Comparison of ENCODE assay signal across 14 cellular contexts in the genomic region with DNA sequence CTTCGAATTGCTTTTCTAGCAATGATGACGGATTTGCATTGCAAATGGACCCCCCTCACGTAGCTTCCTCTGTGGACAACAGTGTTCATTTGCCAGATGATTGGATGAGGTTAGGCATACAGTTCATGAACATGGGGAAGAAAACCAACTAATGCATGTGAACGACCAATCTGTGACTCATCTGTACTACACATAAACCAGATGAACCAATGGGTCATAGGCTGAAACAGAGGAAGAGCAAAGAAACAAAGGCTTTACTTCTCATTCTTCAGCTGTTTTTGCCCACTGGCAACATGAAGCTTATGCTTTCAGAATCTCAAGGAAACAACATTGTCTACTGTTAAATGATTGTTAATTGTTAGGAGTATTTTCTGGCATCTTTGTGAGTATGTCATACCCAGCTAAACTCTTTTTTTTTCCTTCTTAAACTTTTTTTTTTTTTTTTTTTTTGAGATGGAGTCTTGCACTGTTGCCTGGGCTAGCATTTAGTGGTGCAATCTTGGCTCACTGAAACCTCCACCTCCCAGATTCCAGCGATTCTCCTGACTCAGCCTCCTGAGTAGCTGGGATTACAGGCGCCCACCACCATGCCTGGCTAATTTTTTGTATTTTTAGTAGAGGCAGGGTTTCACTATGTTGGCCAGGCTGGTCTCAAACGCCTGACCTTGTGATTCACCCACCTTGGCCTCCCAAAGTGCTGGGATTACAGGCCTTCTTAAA. TPM values are rescaled to one million over a fixed set of nuclear protein-coding genes. Genes with fewer than 3 reads are reported as not detected.
DNase-seq lines count a peak whose midpoint lies in the region; FAIRE-seq and TF ChIP-seq lines count a peak whose summit lies in the region.
"Had no signal": no experiment of that assay in that cellular context is flagged by ENCODE, and none has a peak within 500 bp of the region (broad histone marks: within the 10 kb centered on the region; RNA-seq: fewer than 3 reads in every experiment).

No MANE protein-coding gene starts in this region.

- peaks cover 76% of the 10 kb centered on the region for H3F3A ChIP-seq in GM23248 (ENCODE audit: insufficient read depth)

- H3K36me3 ChIP-seq in GM23248 (ENCODE audit: low read depth): peaks cover 26% of the 10 kb centered on the region
- H3K36me3 ChIP-seq: HAP-1 had no signal

- H3K27ac Mint-ChIP-seq in progenitor cell of endocrine pancreas: no peak overlapping the region
- H3K27ac Mint-ChIP-seq: activated CD4-positive, alpha-beta T cell treated with anti-CD3 and anti-CD28 coated beads, Interleukin-2, amount 10 ng/mL, durations not matched to agents 24 days and 14 days; memory B cell had no signal

- no peaks in the 10 kb centered on the region for H4K20me1 ChIP-seq in GM23248 (ENCODE audit: insufficient read depth)

- H3K4me1 ChIP-seq in GM23248 (ENCODE audit: insufficient read depth): peaks cover 96% of the 10 kb centered on the region

- H3K27ac ChIP-seq in GM23248: peak overlapping the region; percentile 92

- peaks cover 9% of the 10 kb centered on the region for H3K4me1 Mint-ChIP-seq in progenitor cell of endocrine pancreas (ENCODE audit: low read depth)
- H3K4me1 Mint-ChIP-seq: activated CD4-positive, alpha-beta T cell treated with anti-CD3 and anti-CD28 coated beads, Interleukin-2, amount 10 ng/mL, durations not matched to agents 24 days and 14 days; memory B cell had no signal

- no peaks in the 10 kb centered on the region for H3K9me3 ChIP-seq in GM23248 (ENCODE audit: low read depth)
- H3K9me3 ChIP-seq: HAP-1 had no signal

- 23 to 34% methylated on average over 7 of the region's 7 CpGs for WGBS in GM23248 (ENCODE audit: low coverage in 1 of 2, low lambda C conversion rate in 2 of 2, missing lambda C conversion rate in 2 of 2), 2 experiments

- DNase-seq in GM23248 (peak; percentile 90), RCC 7860 (ENCODE audit: low spot score) (peak; percentile 66), epithelial cell of proximal tubule (ENCODE audit: low read depth) (peak; percentile 83), skeletal muscle cell (ENCODE audit: low read depth) (peak; percentile 91), activated gamma-delta T cell treated with Interleukin-2 at 50 U/mL for 16 hours (no peak), KBM-7 (no peak), DMS79 treated with DMSO at 0.1 percent for 48 hours (lab: John Stamatoyannopoulos, UW) (no peak), progenitor cell of endocrine pancreas (ENCODE audit: low spot score, unreplicated experiment) (no peak)
- DNase-seq: activated CD4-positive, alpha-beta T cell treated with anti-CD3 and anti-CD28 coated beads, Interleukin-2, amount 10 ng/mL, durations not matched to agents 24 days and 14 days; activated naive CD4-positive, alpha-beta T cell treated with Interleukin-2 at 50 U/mL for 16 hours; NCI-H187; SHP77 treated with DMSO at 0.1 percent for 48 hours had no signal

- H3K9me2 ChIP-seq in GM23248 (ENCODE audit: insufficient read depth): no peaks in the 10 kb centered on the region

- H3K4me3 ChIP-seq in GM23248 (no peak overlapping the region), epithelial cell of proximal tubule (ENCODE audit: low read depth, low read length) (no peak overlapping the region), skeletal muscle cell (ENCODE audit: low read depth, low read length) (no peak overlapping the region)
- H3K4me3 ChIP-seq: HAP-1 had no signal

- H3K9ac ChIP-seq in GM23248: peak overlapping the region; percentile 62

- peak overlapping the region; percentile 44 for H3K4me2 ChIP-seq in GM23248 (ENCODE audit: unreplicated experiment)

- no peak overlapping the region for H2AFZ ChIP-seq in GM23248

- H3K36me3 Mint-ChIP-seq in progenitor cell of endocrine pancreas (ENCODE audit: insufficient read depth): peaks cover 2% of the 10 kb centered on the region
- H3K36me3 Mint-ChIP-seq: memory B cell had no signal

- no peaks in the 10 kb centered on the region for H3K9me3 Mint-ChIP-seq in progenitor cell of endocrine pancreas (ENCODE audit: low read depth)
- H3K9me3 Mint-ChIP-seq: activated CD4-positive, alpha-beta T cell treated with anti-CD3 and anti-CD28 coated beads, Interleukin-2, amount 10 ng/mL, durations not matched to agents 24 days and 14 days; memory B cell had no signal

- peaks cover 14% of the 10 kb centered on the region; the same call in 1 of the 2 replicates for H3K79me2 ChIP-seq in GM23248 (ENCODE audit: insufficient read depth)

- in situ Hi-C loops in GM23248 (cut with MboI): no loop called here
- in situ Hi-C loops in KBM-7 (cut with MboI; ENCODE audit: low pct_unique_long_range_greater_than_20kb, low sequenced_read_pairs): no loop called here

- no peaks in the 10 kb centered on the region for H3K27me3 Mint-ChIP-seq in progenitor cell of endocrine pancreas
- H3K27me3 Mint-ChIP-seq: memory B cell had no signal

- H3K4me3 Mint-ChIP-seq in progenitor cell of endocrine pancreas (ENCODE audit: low read depth): no peak overlapping the region
- H3K4me3 Mint-ChIP-seq: activated CD4-positive, alpha-beta T cell treated with anti-CD3 and anti-CD28 coated beads, Interleukin-2, amount 10 ng/mL, durations not matched to agents 24 days and 14 days; memory B cell had no signal

- TF ChIP-seq CTCF in epithelial cell of proximal tubule (conservative IDR thresholded peaks at IDR 0.05; ENCODE audit: low read depth, low read length) (no peak), progenitor cell of endocrine pancreas (IDR thresholded peaks at IDR 0.05; ENCODE audit: unreplicated experiment) (no peak)

- H3K27me3 ChIP-seq in GM23248 (replicated peaks; ENCODE audit: insufficient read depth): no peaks in the 10 kb centered on the region

- peak; percentile 82 for FAIRE-seq in RCC 7860 (lab: Jason Lieb, UNC)

RNA-seq across cellular contexts. Expression of a gene that starts 35.5 kb away (rescaled TPM):
- 1,343 and 1,498 TPM in 2 replicates for total RNA-seq in GM23248 (2014; rRNA removed; shearing (Covaris generic))
- 1,133 and 1,145 TPM in 2 replicates for polyA plus RNA-seq in GM23248 (2016; fragmentation: Nextera tagmentation; extraction: Ambion mirVana)
- total RNA-seq in epithelial cell of proximal tubule (30.0 and 42.8 TPM in 2 replicates), progenitor cell of endocrine pancreas (37.6 and 43.9 TPM in 2 replicates)
- total RNA-seq: activated CD4-positive, alpha-beta T cell treated with anti-CD3 and anti-CD28 coated beads, Interleukin-2, amount 10 ng/mL, durations not matched to agents 24 days and 14 days had no signal

Comparison
In these comparisons a context has a peak if more than half of its experiments do, and no peak if none do; other contexts are left out.
1. DNase-seq: peak in GM23248 (single experiment), RCC 7860 (single experiment), epithelial cell of proximal tubule (single experiment) and skeletal muscle cell (single experiment); none in activated gamma-delta T cell treated with Interleukin-2 at 50 U/mL for 16 hours (single experiment), KBM-7 (single experiment), DMS79 treated with DMSO at 0.1 percent for 48 hours (single experiment) and progenitor cell of endocrine pancreas (single experiment).
2. RNA of a gene that starts 35.5 kb away (total RNA-seq): 1,343 to 1,498 TPM in GM23248; 37.6 to 43.9 TPM in progenitor cell of endocrine pancreas and 30.0 to 42.8 TPM in epithelial cell of proximal tubule; every median in the first group is over 10 times any median in the second.